In genomic region chr15:25805006-25805405, GRCh38 we compare ENCODE assay signal across 21 cellular contexts. TPM values are rescaled to one million over a fixed set of nuclear protein-coding genes. Genes with fewer than 3 reads are reported as not detected.
DNase-seq lines count a peak whose midpoint lies in the region; ATAC-seq, FAIRE-seq and TF ChIP-seq lines count a peak whose summit lies in the region.
"Had no signal": no experiment of that assay in that cellular context is flagged by ENCODE, and none has a peak within 500 bp of the region (broad histone marks: within the 10 kb centered on the region; RNA-seq: fewer than 3 reads in every experiment).

No MANE protein-coding gene starts in this region.

- POLR2A ChIA-PET in IMR-90 (lab: Charles Lee; ENCODE audit: unreplicated experiment) = no interaction called here

- H4K20me1 ChIP-seq in IMR-90 (ENCODE audit: insufficient read depth, low read length) = peaks cover 6% of the 10 kb centered on the region; the same call in 1 of the 2 replicates

- no peaks in the 10 kb centered on the region for H3K9me3 ChIP-seq in IMR-90 (ENCODE audit: control insufficient read depth, insufficient read depth, low read length)
- H3K9me3 ChIP-seq: lower lobe of right lung had no signal

- no peak for TF ChIP-seq RAD21 in IMR-90 (IDR thresholded peaks at IDR 0.05; ENCODE audit: low read length)

- H3K14ac ChIP-seq in IMR-90 (replicated peaks; ENCODE audit: low read depth, low read length) = peak overlapping the region; percentile 13; the same call in 1 of the 2 replicates

- no peak overlapping the region for H3K23ac ChIP-seq in IMR-90 (ENCODE audit: low read depth, low read length)

- no peak overlapping the region for H2BK20ac ChIP-seq in IMR-90 (ENCODE audit: low read depth, low read length)

- H4K8ac ChIP-seq in IMR-90 (ENCODE audit: low read depth in 2 of 2, low read length in 2 of 2) = no peak overlapping the region

- H3K9me1 ChIP-seq in IMR-90 (ENCODE audit: insufficient read depth, low read length) = peaks cover 27% of the 10 kb centered on the region

- peak; percentile 39 for DNase-seq in AG08396 (ENCODE audit: low spot score)
- DNase-seq in IMR-90 = no peak
- DNase-seq in epithelial cell of esophagus (ENCODE audit: low read depth) = peak; percentile 3
- DNase-seq in occipital lobe (lab: John Stamatoyannopoulos, UW) = peak; percentile 26
- no peak for DNase-seq in urothelium cell line (ENCODE audit: low spot score)
- DNase-seq in stimulated activated CD4-positive, alpha-beta T cell treated with anti-CD3 and anti-CD28 coated beads, Interleukin-2, amount 100 ng/mL, for 24 hours = no peak
- DNase-seq in medulla oblongata (ENCODE audit: extremely low spot score) = no peak
- DNase-seq in activated gamma-delta T cell (lab: John Stamatoyannopoulos, UW) = no peak
- DNase-seq: activated CD4-positive, alpha-beta T cell treated with anti-CD3 and anti-CD28 coated beads, Interleukin-2, amount 50 U/mL, for 4 hours; activated CD8-positive, alpha-beta memory T cell treated with anti-CD3 and anti-CD28 coated beads, Interleukin-2, amount 50 U/mL, for 48 hours; activated naive CD8-positive, alpha-beta T cell treated with anti-CD3 and anti-CD28 coated beads, Interleukin-2, amount 50 U/mL, for 24 hours; foreskin keratinocyte; GDM1; lower lobe of right lung; NCI-H1694 treated with DMSO at 0.1 percent for 48 hours; NCI-H748 treated with DMSO at 0.1 percent for 48 hours; stimulated activated CD4-positive, alpha-beta T cell treated with anti-CD3 and anti-CD28 coated beads, Interleukin-12 subunit alpha, Interleukin-12 subunit beta, amount 100 ng/mL, for 4 hours; T-helper 9 cell had no signal

- H4K91ac ChIP-seq in IMR-90 (ENCODE audit: insufficient read depth, low read depth, low read length) = no peak overlapping the region

- H2BK120ac ChIP-seq in IMR-90 (ENCODE audit: low read depth, low read length) = no peak overlapping the region

- no peak overlapping the region for H2AK9ac ChIP-seq in IMR-90 (replicated peaks; ENCODE audit: low read depth, low read length, poor library complexity)

- no peak for TF ChIP-seq POLR2A in IMR-90 (IDR thresholded peaks at IDR 0.05; ENCODE audit: low read depth, low read length)

- no peak overlapping the region for H4K5ac ChIP-seq in IMR-90 (ENCODE audit: low read depth, low read length)

- H3K4ac ChIP-seq in IMR-90 (ENCODE audit: low read depth, low read length) = no peak overlapping the region

- no peak overlapping the region for H3K4me2 ChIP-seq in IMR-90 (ENCODE audit: low read depth, low read length)

- H3K4me3 ChIP-seq in IMR-90 (ENCODE audit: insufficient read depth, low read depth, low read length) = no peak overlapping the region
- H3K4me3 ChIP-seq in epithelial cell of esophagus (ENCODE audit: low read length) = no peak overlapping the region
- H3K4me3 ChIP-seq: dorsolateral prefrontal cortex, lower lobe of right lung had no signal

- in situ Hi-C loops in IMR-90 (cut with MboI; ENCODE audit: low sequenced_read_pairs) = no loop called here

- no peak overlapping the region for H3K56ac ChIP-seq in IMR-90 (ENCODE audit: extremely low read depth, insufficient read depth, low read length)

- peaks cover 4% of the 10 kb centered on the region for H3K4me1 ChIP-seq in IMR-90 (ENCODE audit: control insufficient read depth, insufficient read depth, low read length)
- H3K4me1 ChIP-seq: foreskin keratinocyte, lower lobe of right lung had no signal

- FAIRE-seq in urothelium cell line (lab: Jason Lieb, UNC) = no peak

- no peak for TF ChIP-seq CTCF in IMR-90 (conservative IDR thresholded peaks at IDR 0.05; ENCODE audit: low read depth, low read length)
- no peak for TF ChIP-seq CTCF in epithelial cell of esophagus (IDR thresholded peaks at IDR 0.05; ENCODE audit: insufficient read depth, low read depth, low read length, missing control alignments)

- H2BK15ac ChIP-seq in IMR-90 (ENCODE audit: low read depth, low read length) = no peak overlapping the region

- CTCF ChIA-PET in IMR-90 (lab: Yijun Ruan, JAX) = no interaction called here

- intact Hi-C loops in IMR-90 (cut with micrococcal nuclease) = no loop called here

- peaks cover 4% of the 10 kb centered on the region; the same call in 1 of the 2 replicates for H3K36me3 ChIP-seq in IMR-90 (ENCODE audit: control insufficient read depth, insufficient read depth, low read length)
- H3K36me3 ChIP-seq: lower lobe of right lung had no signal

- H3K27ac ChIP-seq in IMR-90 (ENCODE audit: insufficient read depth, low read length) = no peak overlapping the region; the same call in 1 of the 2 replicates
- H3K27ac ChIP-seq: dorsolateral prefrontal cortex, foreskin keratinocyte, lower lobe of right lung had no signal

- no peak overlapping the region for H3K18ac ChIP-seq in IMR-90 (ENCODE audit: low read depth, low read length)

- ATAC-seq in IMR-90 (ENCODE audit: low read depth) = peak; percentile 59; the same call in 1 of the 2 replicates
- ATAC-seq: activated naive CD8-positive, alpha-beta T cell treated with anti-CD3 and anti-CD28 coated beads, Interleukin-2, amount 50 U/mL, for 24 hours; foreskin keratinocyte; HCT116; WTC11 had no signal

- 79% methylated on average over 6 of the region's 13 CpGs; no CpG with 5 or more reads in 1 of the 2 experiments for WGBS in IMR-90 (ENCODE audit: extremely low coverage in 2 of 2, insufficient read length in 1 of 2), 2 experiments

- H2BK5ac ChIP-seq in IMR-90 (ENCODE audit: low read depth, low read length, poor library complexity, severe bottlenecking) = no peak overlapping the region

- H3K27me3 ChIP-seq in IMR-90 (ENCODE audit: control insufficient read depth, insufficient read depth, low read length) = no peaks in the 10 kb centered on the region
- H3K27me3 ChIP-seq: foreskin keratinocyte had no signal

- dilution Hi-C loops in IMR-90 (cut with HindIII; ENCODE audit: low sequenced_read_pairs, unreplicated experiment) = no loop called here

- no peak overlapping the region; the same call in 1 of the 2 replicates for H2AK5ac ChIP-seq in IMR-90 (ENCODE audit: low read depth, low read length)

- BruUV-seq in IMR-90 (replicated peaks; lab: Mats Ljungman, UMichigan) = no TSS peak

- H3K9ac ChIP-seq in IMR-90 (ENCODE audit: low read depth, low read length) = no peak overlapping the region

- no peak overlapping the region for H2AFZ ChIP-seq in IMR-90 (replicated peaks; ENCODE audit: low read length, poor library complexity)

- peaks cover 29 to 71% of the 10 kb centered on the region in 2 experiments for H3K79me1 ChIP-seq in IMR-90 (ENCODE audit: low read depth in 1 of 2, low read length in 2 of 2)

TF ChIP-seq in IMR-90, 13 proteins besides CTCF, POLR2A, EP300 and RAD21:
- TF ChIP-seq FOS (IDR thresholded peaks at IDR 0.05; ENCODE audit: low read depth, low read length) (0 out of 2 replicates have a peak, but pooled peaks have one; percentile 32), BHLHE40 (IDR thresholded peaks at IDR 0.05; ENCODE audit: low read depth, low read length) (no peak)
- TF ChIP-seq, protein P1, sequence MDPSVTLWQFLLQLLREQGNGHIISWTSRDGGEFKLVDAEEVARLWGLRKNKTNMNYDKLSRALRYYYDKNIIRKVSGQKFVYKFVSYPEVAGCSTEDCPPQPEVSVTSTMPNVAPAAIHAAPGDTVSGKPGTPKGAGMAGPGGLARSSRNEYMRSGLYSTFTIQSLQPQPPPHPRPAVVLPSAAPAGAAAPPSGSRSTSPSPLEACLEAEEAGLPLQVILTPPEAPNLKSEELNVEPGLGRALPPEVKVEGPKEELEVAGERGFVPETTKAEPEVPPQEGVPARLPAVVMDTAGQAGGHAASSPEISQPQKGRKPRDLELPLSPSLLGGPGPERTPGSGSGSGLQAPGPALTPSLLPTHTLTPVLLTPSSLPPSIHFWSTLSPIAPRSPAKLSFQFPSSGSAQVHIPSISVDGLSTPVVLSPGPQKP (IDR thresholded peaks at IDR 0.05; ENCODE audit: borderline replicate concordance, low read depth, low read length) = no peak

RNA-seq across cellular contexts. Expression of gene ATP10A, which starts 58.1 kb away (rescaled TPM):
- total RNA-seq in IMR-90 (2012; rRNA removed) (12.8 and 13.8 TPM in 2 replicates), occipital lobe (0.78 TPM)
- 16.0 and 16.9 TPM in 2 replicates for polyA plus RNA-seq in IMR-90 (2012; rRNA removed)
- 8.3 and 9.4 TPM in 2 replicates for polyA plus RNA-seq in IMR-90 (2012; cell fraction: cytosol; rRNA removed)
- 23.5 and 28.3 TPM in 2 replicates for polyA plus RNA-seq in IMR-90 (2012; cell fraction: nucleus; rRNA removed; ENCODE audit: low replicate concordance)
- total RNA-seq: foreskin keratinocyte had no signal
- polyA plus RNA-seq: foreskin keratinocyte had no signal

Comparison
In these comparisons a context has a peak if more than half of its experiments do, and no peak if none do; other contexts are left out.
1. DNase-seq: peak in AG08396 (single experiment), epithelial cell of esophagus (single experiment) and occipital lobe (single experiment); none in IMR-90 (single experiment), urothelium cell line (single experiment), stimulated activated CD4-positive, alpha-beta T cell treated with anti-CD3 and anti-CD28 coated beads, Interleukin-2, amount 100 ng/mL, for 24 hours (0 of 2), medulla oblongata (single experiment) and activated gamma-delta T cell (single experiment).